ENCODE assay signal across 10 cellular contexts in genomic region chr5:172866802-172867748, GRCh38. TPM values are rescaled to one million over a fixed set of nuclear protein-coding genes. Genes with fewer than 3 reads are reported as not detected.
DNase-seq lines count a peak whose midpoint lies in the region; ATAC-seq, FAIRE-seq and TF ChIP-seq lines count a peak whose summit lies in the region.
"Had no signal": no experiment of that assay in that cellular context is flagged by ENCODE, and none has a peak within 500 bp of the region (broad histone marks: within the 10 kb centered on the region; RNA-seq: fewer than 3 reads in every experiment).

No MANE protein-coding gene starts in this region.

- H3K4ac ChIP-seq in H1 (replicated peaks; ENCODE audit: insufficient read length, low read depth, low read length), result no peak overlapping the region

- peaks cover 14% of the 10 kb centered on the region for H3K79me1 ChIP-seq in H1 (ENCODE audit: low read depth, low read length)

- POLR2A ChIA-PET in H1 (lab: Charles Lee; ENCODE audit: partially characterized antibody), result interaction anchor here (1.4 kb wide), 1 partner anchor 95 kb away, joined by 6 read pairs; the partner anchor contains the start of gene DUSP1
- POLR2A ChIA-PET in A673 (lab: Charles Lee; ENCODE audit: low non-redundant PET), result no interaction called here

- no TSS peak for BruUV-seq in A673 (replicated peaks; lab: Mats Ljungman, UMichigan)

- TF ChIP-seq CTCF in H1 (IDR thresholded peaks at IDR 0.05; ENCODE audit: control extremely low read depth in 1 of 3, insufficient read depth in 1 of 3, low read depth in 1 of 3, low read length in 3 of 3) (no peak), A673 (conservative IDR thresholded peaks at IDR 0.05; ENCODE audit: low read depth, low read length) (no peak)

- 58% methylated on average over 9 of the region's 9 CpGs; no CpG with 5 or more reads in 1 of the 2 experiments for WGBS in H1 (ENCODE audit: extremely low coverage in 1 of 2, insufficient coverage in 1 of 2, insufficient read length in 1 of 2, insufficient replicate concordance in 2 of 2, low coverage in 1 of 2, low lambda C conversion rate in 2 of 2, missing lambda C conversion rate in 1 of 2), 2 experiments

- H3K56ac ChIP-seq in H1 (replicated peaks; ENCODE audit: insufficient read length, low read depth, low read length), result no peak overlapping the region

- H3K27ac ChIP-seq in H1 (ENCODE audit: low read depth, low read length), result peak overlapping the region; percentile 10; the same call in 1 of the 2 replicates
- H3K27ac ChIP-seq in temporal lobe (ENCODE audit: low read depth, low read length), result peak overlapping the region; percentile 70
- H3K27ac ChIP-seq in A673 (ENCODE audit: low read depth, low read length, poor library complexity, severe bottlenecking), result no peak overlapping the region

- TF ChIP-seq EP300 in H1 (IDR thresholded peaks at IDR 0.05; ENCODE audit: borderline replicate concordance in 1 of 2, low read depth in 2 of 2, low read length in 2 of 2), result no peak

- H3K4me3 ChIP-seq in H1 (ENCODE audit: extremely low read depth in 1 of 4, insufficient read depth in 2 of 4, low read depth in 3 of 4, low read length in 4 of 4), result no peak overlapping the region
- H3K4me3 ChIP-seq in A673 (ENCODE audit: low read depth, low read length, poor library complexity, severe bottlenecking), result no peak overlapping the region

- H2AK5ac ChIP-seq in H1 (ENCODE audit: low read depth, low read length), result no peak overlapping the region

- intact Hi-C loops in A673 (cut with micrococcal nuclease; ENCODE audit: unreplicated experiment), result no loop called here

- no peak overlapping the region for H2BK20ac ChIP-seq in H1 (ENCODE audit: low read length)

- H2BK15ac ChIP-seq in H1 (ENCODE audit: low read length), result no peak overlapping the region

- no peak overlapping the region for H3K9ac ChIP-seq in H1 (replicated peaks in 1 of 4; ENCODE audit: extremely low read depth in 1 of 4, low read depth in 3 of 4, low read length in 3 of 4)

- peak overlapping the region; percentile 5 to 34; a peak in 3 of 4 replicates for H3K4me2 ChIP-seq in H1 (ENCODE audit: insufficient read depth in 1 of 2, low read depth in 2 of 2, low read length in 2 of 2)

- no peak overlapping the region; the same call in 1 of the 2 replicates for H2BK12ac ChIP-seq in H1 (ENCODE audit: low read depth, low read length)

- ATAC-seq in HG02642 (IDR thresholded peaks at IDR 0.05; ENCODE audit: poor library complexity, unreplicated experiment), result no peak
- ATAC-seq in GM18498 (IDR thresholded peaks at IDR 0.05; ENCODE audit: unreplicated experiment), result no peak

- no peak overlapping the region for H3K14ac ChIP-seq in H1 (ENCODE audit: insufficient read length)

- TF ChIP-seq POLR2A in H1 (IDR thresholded peaks at IDR 0.05; ENCODE audit: control extremely low read depth in 1 of 2, low read depth in 2 of 2, low read length in 2 of 2), result no peak

- TF ChIP-seq RAD21 in H1 (IDR thresholded peaks at IDR 0.05 in 1 of 2, conservative IDR thresholded peaks at IDR 0.05 in 1 of 2; ENCODE audit: low read depth in 2 of 2, low read length in 2 of 2), result no peak

- peaks cover 17 to 45% (median 30%) of the 10 kb centered on the region in 4 experiments for H3K4me1 ChIP-seq in H1 (replicated peaks in 1 of 4; ENCODE audit: control insufficient read depth in 3 of 4, insufficient read depth in 4 of 4, low read length in 3 of 4)
- no peaks in the 10 kb centered on the region for H3K4me1 ChIP-seq in A673 (ENCODE audit: insufficient read depth, low read length, poor library complexity, severe bottlenecking)

- CTCF ChIA-PET in H1 (lab: Charles Lee; ENCODE audit: partially characterized antibody), result interaction anchor here (1.2 to 1.6 kb wide), 3 partner anchors 23 to 150 kb away, joined by 3 to 7 read pairs (median 3); no protein-coding TSS in a partner anchor
- CTCF ChIA-PET in A673 (lab: Charles Lee), result no interaction called here

- FAIRE-seq in H1 (lab: Jason Lieb, UNC), result no peak

- H2AFZ ChIP-seq in H1 (ENCODE audit: low read length), result no peak overlapping the region

- H4K20me1 ChIP-seq in H1 (replicated peaks in 1 of 2; ENCODE audit: control insufficient read depth in 1 of 2, insufficient read depth in 2 of 2, low read length in 2 of 2), result peaks cover 15 to 35% of the 10 kb centered on the region in 2 experiments

- no peak overlapping the region for H4K5ac ChIP-seq in H1 (ENCODE audit: insufficient read length, low read depth, low read length)

- no peak overlapping the region for H4K8ac ChIP-seq in H1 (ENCODE audit: extremely low read depth, insufficient read depth, low read length)

- H2BK5ac ChIP-seq in H1 (ENCODE audit: low read depth, low read length), result no peak overlapping the region

- DNase-seq in NCI-H146 (lab: John Stamatoyannopoulos, UW) (peak; percentile 78), H1 (ENCODE audit: low read depth in 1 of 2, low spot score in 2 of 2) (peak in 1 of 2 experiments; percentile 56), medulla oblongata (ENCODE audit: extremely low spot score) (peak; percentile 67), A673 (ENCODE audit: low spot score) (no peak), NCI-H446 (lab: John Stamatoyannopoulos, UW) (no peak)
- DNase-seq: NCI-H526, T-helper 2 cell had no signal

- H3K18ac ChIP-seq in H1 (ENCODE audit: extremely low read depth, low read length), result 0 out of 2 replicates have a peak overlapping the region, but pooled peaks have one; percentile 4

- no peak overlapping the region for H3K23ac ChIP-seq in H1 (ENCODE audit: insufficient read length)

- H3K27me3 ChIP-seq in H1 (replicated peaks in 1 of 4; ENCODE audit: control insufficient read depth in 3 of 4, extremely low read depth in 1 of 4, insufficient read depth in 3 of 4, low read length in 3 of 4) (no peaks in the 10 kb centered on the region; a peak in 1 of 7 replicates), A673 (replicated peaks; ENCODE audit: insufficient read depth, low read depth, low read length, poor library complexity) (no peaks in the 10 kb centered on the region)

- H3K9me3 ChIP-seq in H1 (ENCODE audit: insufficient read depth in 2 of 2, low read depth in 1 of 2, low read length in 1 of 2) (no peaks in the 10 kb centered on the region), A673 (ENCODE audit: low read depth, low read length, poor library complexity, severe bottlenecking) (no peaks in the 10 kb centered on the region)

- no peaks in the 10 kb centered on the region for H3K36me3 ChIP-seq in H1 (ENCODE audit: control insufficient read depth in 2 of 4, insufficient read depth in 4 of 4, low read length in 3 of 4)
- H3K36me3 ChIP-seq in A673 (ENCODE audit: insufficient read depth, low read length, poor library complexity, severe bottlenecking), result no peaks in the 10 kb centered on the region

- H3K23me2 ChIP-seq in H1 (ENCODE audit: low read depth, low read length), result no peaks in the 10 kb centered on the region

- H2BK120ac ChIP-seq in H1 (replicated peaks; ENCODE audit: low read depth, low read length), result no peak overlapping the region

- H3K79me2 ChIP-seq in H1 (ENCODE audit: control insufficient read depth in 1 of 2, insufficient read depth in 2 of 2, low read length in 2 of 2), result peaks cover 0 to 56% of the 10 kb centered on the region in 2 experiments; a peak in 2 of 4 replicates

- H4K91ac ChIP-seq in H1 (replicated peaks; ENCODE audit: insufficient read length, low read length), result no peak overlapping the region

TF ChIP-seq in H1, 55 proteins besides CTCF, POLR2A, EP300 and RAD21:
- TF ChIP-seq KDM4A (IDR thresholded peaks at IDR 0.05; ENCODE audit: low read depth, low read length, severe bottlenecking), result no peak
- no peak for TF ChIP-seq BRCA1 (IDR thresholded peaks at IDR 0.05; ENCODE audit: low read depth, low read length)
- no peak for TF ChIP-seq POLR2AphosphoS5 (IDR thresholded peaks at IDR 0.05; ENCODE audit: low read depth, low read length)
- TF ChIP-seq CBX5 (IDR thresholded peaks at IDR 0.05; ENCODE audit: low read depth, low read length), result no peak
- TF ChIP-seq SRF (IDR thresholded peaks at IDR 0.05; ENCODE audit: low read depth, low read length), result no peak

RNA-seq across cellular contexts. Expression of gene ERGIC1, which starts 33.0 kb away (rescaled TPM):
- total RNA-seq in H1 (2021; fragmentation: NEBNext Ultra II Directional; extraction: Animal tissue kit (Norgen Biotek cat#: 25700)), result 95.3 and 96.1 TPM in 2 replicates
- 106 and 119 TPM in 2 replicates for polyA plus RNA-seq in H1 (2011; rRNA removed)
- 98.1 TPM for polyA plus RNA-seq in H1 (2011; cell fraction: cytosol; rRNA removed)
- 111 TPM for polyA plus RNA-seq in H1 (2011; cell fraction: nucleus; rRNA removed)
- 66.7 to 101 TPM (median 89.0 TPM) in 4 replicates for polyA plus RNA-seq in H1 (2012, experiment 1 of 2)
- 62.7 TPM for polyA plus RNA-seq in H1 (2012, experiment 2 of 2)
- polyA plus RNA-seq in H1 (2013, experiment 1 of 2), result 77.6 TPM
- polyA plus RNA-seq in H1 (2013, experiment 2 of 2), result 91.5 TPM
- polyA minus RNA-seq in H1 (2011; rRNA and poly(A)+ RNA removed), result 164 and 223 TPM in 2 replicates
- polyA minus RNA-seq in H1 (2011; cell fraction: cytosol; rRNA and poly(A)+ RNA removed), result 56.1 TPM
- 85.4 TPM for polyA minus RNA-seq in H1 (2011; cell fraction: nucleus; rRNA and poly(A)+ RNA removed)
- total RNA-seq in temporal lobe, result 31.2 TPM
- total RNA-seq in A673 (2021), result 44.2 and 48.7 TPM in 2 replicates

Comparison
In these comparisons a context has a peak if more than half of its experiments do, and no peak if none do; other contexts are left out.
1. DNase-seq: peak in NCI-H146 (single experiment) and medulla oblongata (single experiment); none in A673 (single experiment) and NCI-H446 (0 of 2).